ENCODE assay signal across 12 cellular contexts in genomic region chr6:111803384-111803783, GRCh38.
DNase-seq lines count a peak whose midpoint lies in the region; TF ChIP-seq lines count a peak whose summit lies in the region.
"Had no signal": no experiment of that assay in that cellular context is flagged by ENCODE, and none has a peak within 500 bp of the region (broad histone marks: within the 10 kb centered on the region; RNA-seq: fewer than 3 reads in every experiment).

No MANE protein-coding gene starts in this region.

- POLR2A ChIA-PET in activated CD4-positive, alpha-beta T cell treated with anti-CD3 and anti-CD28 coated beads, Interleukin-2, amount 10 ng/mL, durations not matched to agents 7 days and 5 days (lab: Charles Lee), result interaction anchor here (0.6 to 1.0 kb wide), 3 partner anchors 40 to 70 kb away, joined by 3 to 5 read pairs (median 3); partner anchors contain the start of gene FYN

- H3K4me1 Mint-ChIP-seq in activated CD4-positive, alpha-beta T cell treated with anti-CD3 and anti-CD28 coated beads, Interleukin-2, amount 10 ng/mL, durations not matched to agents 7 days and 5 days, result peaks cover 88% of the 10 kb centered on the region

- peaks cover 40% of the 10 kb centered on the region for H3K36me3 Mint-ChIP-seq in activated CD4-positive, alpha-beta T cell treated with anti-CD3 and anti-CD28 coated beads, Interleukin-2, amount 10 ng/mL, durations not matched to agents 7 days and 5 days (ENCODE audit: low read depth)

- peak overlapping the region; percentile 28 to 46 (median 36) for H3K27ac ChIP-seq in esophagus muscularis mucosa (replicated peaks in 1 of 4)
- H3K27ac ChIP-seq: neural progenitor cell had no signal

- peak overlapping the region; percentile 82 for H3K27ac Mint-ChIP-seq in activated CD4-positive, alpha-beta T cell treated with anti-CD3 and anti-CD28 coated beads, Interleukin-2, amount 10 ng/mL, durations not matched to agents 7 days and 5 days
- H3K27ac Mint-ChIP-seq: GM23338, neural progenitor cell had no signal

- peak; percentile 68 for DNase-seq in activated CD4-positive, alpha-beta T cell treated with anti-CD3 and anti-CD28 coated beads for 48 hours
- no peak for DNase-seq in activated CD4-positive, alpha-beta T cell treated with anti-CD3 and anti-CD28 coated beads for 1 hour
- DNase-seq in activated CD4-positive, alpha-beta T cell treated with anti-CD3 and anti-CD28 coated beads, Interleukin-2, amount 10 ng/mL, durations not matched to agents 7 days and 5 days, result peak; percentile 43
- DNase-seq in esophagus muscularis mucosa (ENCODE audit: extremely low spot score) (no peak), NCI-H1092 (lab: John Stamatoyannopoulos, UW) (no peak), NCI-H1694 (lab: John Stamatoyannopoulos, UW) (no peak), NOMO-1 treated with dmso at 0.1 percent for 144 hours (lab: John Stamatoyannopoulos, UW; ENCODE audit: unreplicated experiment) (no peak)
- DNase-seq in stimulated activated CD4-positive, alpha-beta T cell treated with anti-CD3 and anti-CD28 coated beads, Interleukin-4, amount 100 ng/mL, for 1 hour, result peak; percentile 35
- DNase-seq: DMS79 treated with DMSO at 0.1 percent for 48 hours, upper lobe of right lung had no signal

- no peaks in the 10 kb centered on the region for H3K36me3 ChIP-seq in esophagus muscularis mucosa
- H3K36me3 ChIP-seq: neural progenitor cell, upper lobe of right lung had no signal

- intact Hi-C loops in esophagus muscularis mucosa (cut with DNase I), result no loop called here

- no peaks in the 10 kb centered on the region for H3K27me3 Mint-ChIP-seq in activated CD4-positive, alpha-beta T cell treated with anti-CD3 and anti-CD28 coated beads, Interleukin-2, amount 10 ng/mL, durations not matched to agents 7 days and 5 days

- H3K4me3 ChIP-seq in esophagus muscularis mucosa, result no peak overlapping the region
- H3K4me3 ChIP-seq: GM23338, neural progenitor cell, upper lobe of right lung had no signal

- TF ChIP-seq CTCF in esophagus muscularis mucosa (IDR thresholded peaks at IDR 0.05), result no peak

- H3K4me1 ChIP-seq in esophagus muscularis mucosa, result peaks cover 12 to 48% (median 40%) of the 10 kb centered on the region in 4 donors

- peak overlapping the region; percentile 66 for H3K4me3 Mint-ChIP-seq in activated CD4-positive, alpha-beta T cell treated with anti-CD3 and anti-CD28 coated beads, Interleukin-2, amount 10 ng/mL, durations not matched to agents 7 days and 5 days
- H3K4me3 Mint-ChIP-seq: GM23338, neural progenitor cell had no signal

- no peaks in the 10 kb centered on the region for H3K9me3 Mint-ChIP-seq in activated CD4-positive, alpha-beta T cell treated with anti-CD3 and anti-CD28 coated beads, Interleukin-2, amount 10 ng/mL, durations not matched to agents 7 days and 5 days
- H3K9me3 Mint-ChIP-seq: GM23338, neural progenitor cell had no signal

- no peaks in the 10 kb centered on the region for H3K9me3 ChIP-seq in esophagus muscularis mucosa
- H3K9me3 ChIP-seq: upper lobe of right lung had no signal

- no peak for TF ChIP-seq EP300 in esophagus muscularis mucosa (IDR thresholded peaks at IDR 0.05)

- no peak for TF ChIP-seq POLR2A in esophagus muscularis mucosa (IDR thresholded peaks at IDR 0.05; ENCODE audit: low read depth)

- no peaks in the 10 kb centered on the region for H3K27me3 ChIP-seq in esophagus muscularis mucosa
- H3K27me3 ChIP-seq: neural progenitor cell, upper lobe of right lung had no signal

- CTCF ChIA-PET in activated CD4-positive, alpha-beta T cell treated with anti-CD3 and anti-CD28 coated beads, Interleukin-2, amount 10 ng/mL, durations not matched to agents 7 days and 5 days (lab: Charles Lee), result interaction anchor here (0.9 to 1.5 kb wide), 5 partner anchors 10 to 42 kb away, joined by 4 read pairs; no protein-coding TSS in a partner anchor

- 86% methylated on average over 1 of the region's 1 CpG for WGBS in esophagus muscularis mucosa

Comparison
In these comparisons a context has a peak if more than half of its experiments do, and no peak if none do; other contexts are left out.
1. DNase-seq: peak in activated CD4-positive, alpha-beta T cell treated with anti-CD3 and anti-CD28 coated beads for 48 hours (single experiment), activated CD4-positive, alpha-beta T cell treated with anti-CD3 and anti-CD28 coated beads, Interleukin-2, amount 10 ng/mL, durations not matched to agents 7 days and 5 days (single experiment) and stimulated activated CD4-positive, alpha-beta T cell treated with anti-CD3 and anti-CD28 coated beads, Interleukin-4, amount 100 ng/mL, for 1 hour (single experiment); none in activated CD4-positive, alpha-beta T cell treated with anti-CD3 and anti-CD28 coated beads for 1 hour (single experiment), esophagus muscularis mucosa (single experiment), NCI-H1092 (single experiment), NCI-H1694 (single experiment) and NOMO-1 treated with dmso at 0.1 percent for 144 hours (single experiment).